ENCODE assay signal across 17 cellular contexts in genomic region chr5:172055996-172056395, GRCh38. TPM values are rescaled to one million over a fixed set of nuclear protein-coding genes. Genes with fewer than 3 reads are reported as not detected.
DNase-seq lines count a peak whose midpoint lies in the region; ATAC-seq and TF ChIP-seq lines count a peak whose summit lies in the region.
"Had no signal": no experiment of that assay in that cellular context is flagged by ENCODE, and none has a peak within 500 bp of the region (broad histone marks: within the 10 kb centered on the region; RNA-seq: fewer than 3 reads in every experiment).

No MANE protein-coding gene starts in this region.

- in situ Hi-C loops in mammary epithelial cell (cut with MboI; ENCODE audit: low sequenced_read_pairs in 2 of 2) (no loop called here), brain microvascular endothelial cell (cut with HindIII; ENCODE audit: low pct_ligation_motif_present, low sequenced_read_pairs) (no loop called here)

- H3K4me3 ChIP-seq in mammary epithelial cell (replicated peaks in 1 of 3; ENCODE audit: insufficient read depth in 1 of 3, low read depth in 2 of 3, low read length in 3 of 3) (no peak overlapping the region), dorsolateral prefrontal cortex (no peak overlapping the region), brain microvascular endothelial cell (ENCODE audit: low read depth, low read length) (no peak overlapping the region)
- H3K4me3 ChIP-seq: GM23248 had no signal

- H3K27ac Mint-ChIP-seq in MCF 10A (ENCODE audit: low read depth, unreplicated experiment) = peak overlapping the region; percentile 40
- H3K27ac Mint-ChIP-seq in activated T-helper 17 cell treated with anti-CD3 and anti-CD28 coated beads, Interleukin-2, amount 50 U/mL, for 72 hours = peak overlapping the region; percentile 67
- H3K27ac Mint-ChIP-seq in naive thymus-derived CD8-positive, alpha-beta T cell = peak overlapping the region in 9 of 10 donors; percentile 71 to 97 (median 85)

- no peak for ATAC-seq in activated T-helper 17 cell treated with anti-CD3 and anti-CD28 coated beads, Interleukin-2, amount 50 U/mL, for 72 hours (replicated peaks)
- no peak for ATAC-seq in naive thymus-derived CD8-positive, alpha-beta T cell
- ATAC-seq: HCT116, PC-3 had no signal

- H3K36me3 ChIP-seq in mammary epithelial cell (ENCODE audit: insufficient read depth, low read length) (peaks cover 21% of the 10 kb centered on the region), brain microvascular endothelial cell (replicated peaks) (peaks cover 73% of the 10 kb centered on the region)

- H3K27ac ChIP-seq in mammary epithelial cell (ENCODE audit: insufficient read depth, low read depth, low read length) = no peak overlapping the region
- no peak overlapping the region for H3K27ac ChIP-seq in dorsolateral prefrontal cortex
- no peak overlapping the region for H3K27ac ChIP-seq in brain microvascular endothelial cell
- H3K27ac ChIP-seq: GM23248, HL-60 had no signal

- no peak overlapping the region for H2AFZ ChIP-seq in mammary epithelial cell (ENCODE audit: low read depth, low read length)
- H2AFZ ChIP-seq: GM23248 had no signal

- WGBS in mammary epithelial cell (ENCODE audit: low coverage, missing lambda C conversion rate) = 98% methylated on average over 3 of the region's 3 CpGs

- CTCF ChIA-PET in MCF 10A (lab: Yijun Ruan, JAX) (interaction anchor here (0.6 to 2.1 kb wide), 6 partner anchors 13 to 230 kb away, joined by 3 to 15 read pairs (median 4); no protein-coding TSS in a partner anchor), mammary epithelial cell (lab: Charles Lee; ENCODE audit: low non-redundant PET) (no interaction called here)

- H3K4me1 ChIP-seq in mammary epithelial cell (ENCODE audit: insufficient read depth, low read length) = no peaks in the 10 kb centered on the region

- POLR2A ChIA-PET in MCF 10A (lab: Yijun Ruan, JAX) = interaction anchor here (1.0 kb wide), 1 partner anchor 19 kb away, joined by 3 read pairs; no protein-coding TSS in a partner anchor
- POLR2A ChIA-PET in naive thymus-derived CD8-positive, alpha-beta T cell (lab: Charles Lee) = interaction anchor here (0.6 to 6.5 kb wide), 2 partner anchors 9 to 19 kb away, joined by 3 to 36 read pairs; no protein-coding TSS in a partner anchor

- intact Hi-C loops in MCF 10A (cut with micrococcal nuclease) (no loop called here), mammary epithelial cell (cut with micrococcal nuclease) (loop anchor here (5.0 kb wide), 2 partner anchors 131 to 226 kb away; partner anchors contain the start of genes STK10 and UBTD2), dorsolateral prefrontal cortex (cut with DNase I) (no loop called here), posterior vena cava (cut with DNase I) (no loop called here)

- no peaks in the 10 kb centered on the region for H3K4me1 Mint-ChIP-seq in MCF 10A (ENCODE audit: insufficient read depth, unreplicated experiment)
- peaks cover 4% of the 10 kb centered on the region for H3K4me1 Mint-ChIP-seq in activated T-helper 17 cell treated with anti-CD3 and anti-CD28 coated beads, Interleukin-2, amount 50 U/mL, for 72 hours
- peaks cover 25 to 27% (median 26%) of the 10 kb centered on the region in 4 donors for H3K4me1 Mint-ChIP-seq in naive thymus-derived CD8-positive, alpha-beta T cell
- H3K4me1 Mint-ChIP-seq: B cell had no signal

- no peak for DNase-seq in MCF 10A (ENCODE audit: unreplicated experiment)
- no peak for DNase-seq in mammary epithelial cell
- no peak for DNase-seq in naive thymus-derived CD8-positive, alpha-beta T cell
- DNase-seq in dorsolateral prefrontal cortex = no peak
- DNase-seq in brain microvascular endothelial cell = no peak
- no peak for DNase-seq in posterior vena cava (ENCODE audit: low spot score)
- DNase-seq: EL, GM23248, KG1, NCI-H1092 treated with DMSO at 0.1 percent for 48 hours, NCI-H1694 treated with DMSO at 0.1 percent for 48 hours, NCI-H446, PC-3 had no signal

- no peaks in the 10 kb centered on the region for H3K9me3 Mint-ChIP-seq in MCF 10A (ENCODE audit: unreplicated experiment)
- no peaks in the 10 kb centered on the region for H3K9me3 Mint-ChIP-seq in activated T-helper 17 cell treated with anti-CD3 and anti-CD28 coated beads, Interleukin-2, amount 50 U/mL, for 72 hours
- H3K9me3 Mint-ChIP-seq in naive thymus-derived CD8-positive, alpha-beta T cell = no peaks in the 10 kb centered on the region

- TF ChIP-seq CTCF in MCF 10A (IDR thresholded peaks at IDR 0.05; ENCODE audit: unreplicated experiment) (no peak), mammary epithelial cell (conservative IDR thresholded peaks at IDR 0.05 in 1 of 2, IDR thresholded peaks at IDR 0.05 in 1 of 2; ENCODE audit: extremely low read depth in 1 of 2, insufficient read depth in 1 of 2, low read depth in 1 of 2, low read length in 2 of 2) (no peak), dorsolateral prefrontal cortex (IDR thresholded peaks at IDR 0.05 in 54 of 56, conservative IDR thresholded peaks at IDR 0.05 in 2 of 56; ENCODE audit: low read depth in 1 of 56, partially characterized antibody in 56 of 56) (no peak), brain microvascular endothelial cell (IDR thresholded peaks at IDR 0.05; ENCODE audit: low read depth, low read length, missing control alignments) (no peak)

- no peaks in the 10 kb centered on the region for H3K79me2 ChIP-seq in mammary epithelial cell (ENCODE audit: insufficient read depth, low read length)

- dilution Hi-C loops in mammary epithelial cell (cut with HindIII; ENCODE audit: low sequenced_read_pairs) = loop anchor here (25.0 kb wide), 1 partner anchor 619 kb away; no protein-coding TSS in a partner anchor

- BruUV-seq in MCF 10A (replicated peaks; lab: Mats Ljungman, UMichigan) = no TSS peak
- no TSS peak for BruUV-seq in mammary epithelial cell (replicated peaks; lab: Mats Ljungman, UMichigan)

- H3K27me3 ChIP-seq in mammary epithelial cell (ENCODE audit: insufficient read depth, low read length) = no peaks in the 10 kb centered on the region
- H3K27me3 ChIP-seq in dorsolateral prefrontal cortex = no peaks in the 10 kb centered on the region
- no peaks in the 10 kb centered on the region for H3K27me3 ChIP-seq in brain microvascular endothelial cell (replicated peaks)

- no peaks in the 10 kb centered on the region for H3K9me3 ChIP-seq in mammary epithelial cell (replicated peaks; ENCODE audit: insufficient read depth, low read length)

- no peak overlapping the region for H3K4me3 Mint-ChIP-seq in MCF 10A (ENCODE audit: unreplicated experiment)
- H3K4me3 Mint-ChIP-seq in activated T-helper 17 cell treated with anti-CD3 and anti-CD28 coated beads, Interleukin-2, amount 50 U/mL, for 72 hours = no peak overlapping the region
- peak overlapping the region in 2 of 10 donors; percentile 43 to 59 for H3K4me3 Mint-ChIP-seq in naive thymus-derived CD8-positive, alpha-beta T cell
- H3K4me3 Mint-ChIP-seq: B cell had no signal

- no peaks in the 10 kb centered on the region for H3K27me3 Mint-ChIP-seq in MCF 10A (ENCODE audit: insufficient read depth, unreplicated experiment)
- H3K27me3 Mint-ChIP-seq in activated T-helper 17 cell treated with anti-CD3 and anti-CD28 coated beads, Interleukin-2, amount 50 U/mL, for 72 hours = no peaks in the 10 kb centered on the region
- no peaks in the 10 kb centered on the region for H3K27me3 Mint-ChIP-seq in naive thymus-derived CD8-positive, alpha-beta T cell
- H3K27me3 Mint-ChIP-seq: B cell had no signal

- H3K9ac ChIP-seq in mammary epithelial cell (ENCODE audit: insufficient read depth, low read length) = no peak overlapping the region
- H3K9ac ChIP-seq: GM23248 had no signal

- no peak overlapping the region for H3K4me2 ChIP-seq in mammary epithelial cell (ENCODE audit: insufficient read depth, low read depth, low read length)

- peaks cover 55% of the 10 kb centered on the region for H3K36me3 Mint-ChIP-seq in MCF 10A (ENCODE audit: insufficient read depth, unreplicated experiment)
- peaks cover 100% of the 10 kb centered on the region for H3K36me3 Mint-ChIP-seq in activated T-helper 17 cell treated with anti-CD3 and anti-CD28 coated beads, Interleukin-2, amount 50 U/mL, for 72 hours (ENCODE audit: low read depth)
- peaks cover 0 to 97% (median 32%) of the 10 kb centered on the region in 3 donors for H3K36me3 Mint-ChIP-seq in naive thymus-derived CD8-positive, alpha-beta T cell

- no peaks in the 10 kb centered on the region for H4K20me1 ChIP-seq in mammary epithelial cell (ENCODE audit: insufficient read depth, low read length)

RNA-seq across cellular contexts. Expression of gene FBXW11, which starts 49.6 kb away (rescaled TPM):
- total RNA-seq in MCF 10A (2022) (64.7 and 82.7 TPM in 2 replicates), mammary epithelial cell (10 to 100 TPM; 39.2 to 62.0 TPM), dorsolateral prefrontal cortex (100 to 1,000 TPM in 107 of 120 experiments, 10 to 100 TPM in 13; 88.4 to 136 (median 113) TPM), posterior vena cava (10 to 100 TPM; 47.8 to 55.5 TPM)
- 21.2 TPM for polyA plus RNA-seq in mammary epithelial cell
- 61.3 TPM for polyA minus RNA-seq in mammary epithelial cell
- 10 to 100 TPM; 48.1 to 51.4 TPM for total RNA-seq in activated T-helper 17 cell treated with anti-CD3 and anti-CD28 coated beads, Interleukin-2, amount 50 U/mL, for 72 hours
- total RNA-seq in naive thymus-derived CD8-positive, alpha-beta T cell = 10 to 100 TPM; 36.9 to 39.5 TPM
- 10 to 100 TPM; 13.5 to 18.3 (median 16.2) TPM for polyA plus RNA-seq in naive thymus-derived CD8-positive, alpha-beta T cell
